Comparison of ENCODE assay signal across 34 cellular contexts in the genomic region with DNA sequence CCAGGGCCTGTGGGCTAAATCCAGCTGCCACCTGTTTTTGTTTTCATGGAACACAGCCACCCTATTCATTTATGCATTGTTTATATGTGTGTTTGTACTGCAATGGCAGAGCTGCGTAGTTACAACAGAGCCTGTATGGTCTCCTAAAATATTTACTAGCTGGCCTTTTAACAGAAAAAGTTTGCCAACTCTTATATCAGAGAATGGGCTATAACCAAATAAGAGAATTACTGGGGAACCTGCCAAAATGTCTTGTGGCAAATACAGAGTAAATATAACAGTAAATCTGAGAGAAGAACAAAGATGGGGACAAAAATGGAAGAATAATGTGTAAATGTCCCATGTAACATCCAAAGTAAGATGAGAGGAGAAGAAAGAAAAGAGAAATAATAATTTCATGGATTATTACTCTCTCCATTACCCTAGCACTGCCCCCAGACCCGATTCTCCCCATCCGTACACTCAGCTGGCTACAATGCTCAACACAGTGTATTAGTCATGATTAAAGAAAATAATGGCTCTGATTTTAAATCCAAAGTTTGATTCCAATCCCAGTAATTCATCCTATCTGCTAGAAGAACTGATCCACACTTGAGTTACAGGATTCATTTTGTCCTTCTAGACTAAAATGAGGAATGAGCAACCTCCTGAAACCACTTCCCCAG.
"Had no signal": no experiment of that assay in that cellular context is flagged by ENCODE, and none has a peak within 500 bp of the region (broad histone marks: within the 10 kb centered on the region; RNA-seq: fewer than 3 reads in every experiment).

No MANE protein-coding gene starts in this region.

- DNase-seq: activated B cell treated with CpG ODN at 0.5 μM for 24 hours; activated CD4-positive, alpha-beta memory T cell treated with anti-CD3 and anti-CD28 coated beads for 36 hours; activated CD4-positive, alpha-beta T cell treated with anti-CD3 and anti-CD28 coated beads for 4 hours; activated CD4-positive, alpha-beta T cell treated with anti-CD3 and anti-CD28 coated beads, Interleukin-2, amount 50 U/mL, for 1 hour; activated CD4-positive, CD25-positive, alpha-beta regulatory T cell treated with anti-CD3 and anti-CD28 coated beads, Interleukin-2, amount 50 U/mL, for 72 hours; activated CD8-positive, alpha-beta memory T cell treated with anti-CD3 and anti-CD28 coated beads, Interleukin-2, amount 50 U/mL, for 4 hours; activated effector memory CD4-positive, alpha-beta T cell treated with Interleukin-2 at 50 U/mL for 16 hours; activated naive CD4-positive, alpha-beta T cell treated with anti-CD3 and anti-CD28 coated beads, Interleukin-2, amount 50 U/mL, for 16 hours; activated naive CD8-positive, alpha-beta T cell treated with anti-CD3 and anti-CD28 coated beads for 36 hours; activated T-cell treated with anti-CD3 and anti-CD28 coated beads, Interleukin-2, amount 50 U/mL, for 48 hours; amniotic stem cell; caudate nucleus; cerebellar nuclear complex; NCI-H1048; NCI-H1105 treated with DMSO at 0.1 percent for 48 hours; NCI-H1436; NCI-H1694; NCI-H1930; NCI-H2081 treated with DMSO at 0.1 percent for 48 hours; NCI-H226; NCI-H446 treated with DMSO at 0.1 percent for 48 hours; NCI-H524; NCI-H69; NCI-H82; NK-92 treated with Interleukin-12 subunit alpha and Interleukin-12 subunit beta, amount 100 ng/mL, for 24 hours; PC-9; Right ventricle myocardium superior; SW 1271; T-helper 1 cell; T-helper 2 cell; T-helper 9 cell had no signal

- H3K4me2 ChIP-seq: KMS-11, PC-9 had no signal

- H3K4me3 ChIP-seq: ascending aorta, PC-9 had no signal

- H3K4me1 ChIP-seq: ascending aorta had no signal

- H3K9me3 ChIP-seq: ascending aorta had no signal

- H3K27me3 ChIP-seq: ascending aorta had no signal

- H3K9ac ChIP-seq: KMS-11 had no signal

- H3K36me3 ChIP-seq: ascending aorta had no signal

- H3K27ac ChIP-seq: ascending aorta, KMS-11, PC-9, VCaP had no signal

- H2AFZ ChIP-seq: PC-9 had no signal
